8 cellular contexts compared by ENCODE assay signal in genomic region chr19:36838784-36839324, GRCh38. TPM values are rescaled to one million over a fixed set of nuclear protein-coding genes. Genes with fewer than 3 reads are reported as not detected.
DNase-seq lines count a peak whose midpoint lies in the region; ATAC-seq and TF ChIP-seq lines count a peak whose summit lies in the region.

No MANE protein-coding gene starts in this region.

- DNase-seq in Peyer's patch: no peak
- DNase-seq in fibroblast of the aortic adventitia (ENCODE audit: low read depth): no peak
- no peak for DNase-seq in SKM-1 (lab: John Stamatoyannopoulos, UW; ENCODE audit: unreplicated experiment)
- DNase-seq in NCI-H2081 treated with DMSO at 0.1 percent for 48 hours (lab: John Stamatoyannopoulos, UW): no peak
- DNase-seq in GM10266 (ENCODE audit: extremely low spot score): no peak

- TF ChIP-seq POLR2A in Peyer's patch (IDR thresholded peaks at IDR 0.05): no peak

- peak; percentile 6 for ATAC-seq in GM18868 (IDR thresholded peaks at IDR 0.05; ENCODE audit: unreplicated experiment)
- no peak for ATAC-seq in HG03442 (IDR thresholded peaks at IDR 0.05; ENCODE audit: unreplicated experiment)

- peak overlapping the region; percentile 85 to 99 (median 98) for H3K9ac ChIP-seq in skeletal muscle tissue (ENCODE audit: low read depth in 1 of 3, low read length in 3 of 3)

- H3K27me3 ChIP-seq in Peyer's patch: no peaks in the 10 kb centered on the region
- H3K27me3 ChIP-seq in skeletal muscle tissue (ENCODE audit: control insufficient read depth in 3 of 3, insufficient read depth in 3 of 3, low read length in 3 of 3): no peaks in the 10 kb centered on the region

- peaks cover 0 to 6% (median 5%) of the 10 kb centered on the region in 4 donors for H3K4me1 ChIP-seq in Peyer's patch
- peaks cover 12 to 17% (median 13%) of the 10 kb centered on the region in 3 donors for H3K4me1 ChIP-seq in skeletal muscle tissue (ENCODE audit: control insufficient read depth in 3 of 3, insufficient read depth in 3 of 3, low read length in 3 of 3)

- TF ChIP-seq CTCF in Peyer's patch (IDR thresholded peaks at IDR 0.05) (no peak), fibroblast of the aortic adventitia (IDR thresholded peaks at IDR 0.05; ENCODE audit: insufficient read depth, low read length) (no peak), GM10266 (IDR thresholded peaks at IDR 0.05; ENCODE audit: control insufficient read depth, insufficient read depth, low read depth, missing control alignments) (no peak)

- H3K36me3 ChIP-seq in Peyer's patch: peaks cover 0 to under 1% (median 0%) of the 10 kb centered on the region in 3 donors
- H3K36me3 ChIP-seq in skeletal muscle tissue (ENCODE audit: control insufficient read depth in 3 of 3, insufficient read depth in 3 of 3, low read length in 3 of 3): peaks cover 9 to 11% (median 10%) of the 10 kb centered on the region in 3 donors

- H3K4me3 ChIP-seq in Peyer's patch (peak overlapping the region; percentile 56 to 75 (median 63)), fibroblast of the aortic adventitia (ENCODE audit: low read depth, low read length) (peak overlapping the region; percentile 90), skeletal muscle tissue (ENCODE audit: low read length in 3 of 3) (peak overlapping the region; percentile 89 to 99 (median 89))

- H3K27ac ChIP-seq in Peyer's patch (peak overlapping the region; percentile 74 to 91 (median 86)), skeletal muscle tissue (ENCODE audit: low read depth, low read length) (peak overlapping the region; percentile 84)

- peaks cover 0 to 19% (median under 1%) of the 10 kb centered on the region in 4 donors for H3K9me3 ChIP-seq in Peyer's patch
- H3K9me3 ChIP-seq in skeletal muscle tissue (ENCODE audit: control insufficient read depth in 3 of 3, low read length in 3 of 3): peaks cover 0 to 9% (median 8%) of the 10 kb centered on the region in 3 donors

RNA-seq across cellular contexts. Expression of gene ZNF790, which starts 0.7 kb away (rescaled TPM):
- total RNA-seq in Peyer's patch (1 to 10 TPM; 3.2 to 6.6 (median 4.4) TPM), fibroblast of the aortic adventitia (ENCODE audit: low replicate concordance) (7.4 and 13.2 TPM in 2 replicates), skeletal muscle tissue (9.4 TPM)

RNA-seq across cellular contexts. Expression of gene ZNF345, which starts 11.8 kb away (rescaled TPM):
- total RNA-seq in Peyer's patch: 10 to 100 TPM in 1 of 4 donors, 1 to 10 TPM in 3; 3.0 to 19.8 (median 3.7) TPM
- 5.5 and 9.6 TPM in 2 replicates for total RNA-seq in fibroblast of the aortic adventitia (ENCODE audit: low replicate concordance)
- 3.7 TPM for total RNA-seq in skeletal muscle tissue
